8 cellular contexts compared by ENCODE assay signal in the genomic region with DNA sequence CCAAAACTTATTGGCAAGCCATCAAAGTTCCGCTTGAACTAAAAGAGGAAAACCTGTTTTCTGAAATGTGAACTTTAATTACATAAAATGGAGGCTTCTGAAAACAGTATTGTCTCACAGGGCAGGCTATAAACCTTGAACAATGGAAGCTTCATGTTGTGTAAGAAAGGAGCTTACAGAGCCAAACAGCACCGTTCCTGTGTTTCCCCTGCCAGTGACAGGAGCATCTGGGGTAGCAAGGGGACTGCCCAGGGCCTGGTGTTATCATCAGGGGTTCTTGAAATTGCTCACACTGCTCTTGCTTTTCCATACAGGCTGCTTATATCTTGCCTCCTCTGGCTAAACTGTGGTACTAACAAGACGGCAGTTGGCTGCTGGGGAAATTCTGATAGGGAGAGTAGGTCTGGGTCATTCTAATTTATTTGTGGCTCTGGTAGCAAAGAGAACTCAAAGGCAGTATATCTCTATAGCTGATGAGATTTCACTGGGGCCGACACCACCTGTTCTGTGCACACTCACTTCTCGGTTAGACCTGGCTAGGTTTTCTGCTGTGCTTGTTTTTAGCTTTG. TPM values are rescaled to one million over a fixed set of nuclear protein-coding genes. Genes with fewer than 3 reads are reported as not detected.
DNase-seq lines count a peak whose midpoint lies in the region; ATAC-seq and TF ChIP-seq lines count a peak whose summit lies in the region.

No MANE protein-coding gene starts in this region.

- H3K27me3 ChIP-seq in Karpas-422 (ENCODE audit: low read length) = no peaks in the 10 kb centered on the region

- no peak overlapping the region for H3K27ac ChIP-seq in Karpas-422 (ENCODE audit: low read length)

- no peaks in the 10 kb centered on the region for H3K9me2 ChIP-seq in Karpas-422 (replicated peaks; ENCODE audit: insufficient read depth, low read length)

- peaks cover 38% of the 10 kb centered on the region for H3K4me1 ChIP-seq in Karpas-422 (ENCODE audit: low read length)

- no peak overlapping the region for H3K9ac ChIP-seq in Karpas-422 (ENCODE audit: low read length)

- H3K27ac Mint-ChIP-seq in mesothelial cell of epicardium = peak overlapping the region; percentile 39

- no peak for TF ChIP-seq CTCF in mesothelial cell of epicardium (IDR thresholded peaks at IDR 0.05; ENCODE audit: unreplicated experiment)

- no peaks in the 10 kb centered on the region; the same call in 1 of the 2 replicates for H3K9me3 ChIP-seq in Karpas-422 (ENCODE audit: low read length)

- H3K79me2 ChIP-seq in Karpas-422 (ENCODE audit: low read length) = peaks cover 14% of the 10 kb centered on the region

- no peaks in the 10 kb centered on the region for H3K27me3 Mint-ChIP-seq in mesothelial cell of epicardium (ENCODE audit: low read depth)

- H3K4me1 Mint-ChIP-seq in mesothelial cell of epicardium = peaks cover 22% of the 10 kb centered on the region

- H3K4me3 Mint-ChIP-seq in mesothelial cell of epicardium = no peak overlapping the region

- H4K20me1 ChIP-seq in Karpas-422 (ENCODE audit: insufficient read depth, low read depth, low read length) = no peaks in the 10 kb centered on the region

- H2AFZ ChIP-seq in Karpas-422 (ENCODE audit: low read length) = no peak overlapping the region

- H3K4me3 ChIP-seq in Karpas-422 (ENCODE audit: low read length) = no peak overlapping the region

- H3K4me2 ChIP-seq in Karpas-422 (ENCODE audit: low read depth, low read length, poor library complexity, severe bottlenecking) = no peak overlapping the region

- peak; percentile 88 for ATAC-seq in GM18508 (IDR thresholded peaks at IDR 0.05; ENCODE audit: insufficient read depth, unreplicated experiment)
- peak; percentile 73 for ATAC-seq in GM21529 (IDR thresholded peaks at IDR 0.05; ENCODE audit: unreplicated experiment)
- peak; percentile 68 for ATAC-seq in HG03460 (IDR thresholded peaks at IDR 0.05; ENCODE audit: unreplicated experiment)

- DNase-seq in mesothelial cell of epicardium (ENCODE audit: low spot score in 2 of 2, unreplicated experiment in 2 of 2) (no peak), mucosa of gallbladder (ENCODE audit: low spot score) (no peak), Karpas-422 (no peak), SK-N-DZ (ENCODE audit: low spot score) (no peak)
- no peak for DNase-seq in activated CD4-positive, alpha-beta T cell treated with anti-CD3 and anti-CD28 coated beads, Interleukin-2, amount 50 U/mL, for 1 hour

- peaks cover 47% of the 10 kb centered on the region for H3K36me3 Mint-ChIP-seq in mesothelial cell of epicardium

- H3K36me3 ChIP-seq in Karpas-422 (ENCODE audit: insufficient read depth, low read length) = peaks cover 12% of the 10 kb centered on the region; the same call in 1 of the 2 replicates

- peaks cover 22% of the 10 kb centered on the region for H3K9me3 Mint-ChIP-seq in mesothelial cell of epicardium

RNA-seq across cellular contexts. Expression of gene BASP1, which starts 40.4 kb away (rescaled TPM):
- total RNA-seq in mesothelial cell of epicardium (137 to 144 TPM (median 140 TPM) in 3 replicates), mucosa of gallbladder (40.3 TPM)
- 25.8 and 34.6 TPM in 2 replicates for total RNA-seq in Karpas-422 (2014; rRNA removed; shearing (Covaris generic); ENCODE audit: low replicate concordance)
- 242 and 321 TPM in 2 replicates for polyA plus RNA-seq in SK-N-DZ (2014; cell fraction: cytosol; rRNA removed)
- polyA plus RNA-seq in SK-N-DZ (2014; cell fraction: nucleus; rRNA removed) = 109 and 110 TPM in 2 replicates
